Comparison of ENCODE assay signal across 1 cellular context in the genomic region with DNA sequence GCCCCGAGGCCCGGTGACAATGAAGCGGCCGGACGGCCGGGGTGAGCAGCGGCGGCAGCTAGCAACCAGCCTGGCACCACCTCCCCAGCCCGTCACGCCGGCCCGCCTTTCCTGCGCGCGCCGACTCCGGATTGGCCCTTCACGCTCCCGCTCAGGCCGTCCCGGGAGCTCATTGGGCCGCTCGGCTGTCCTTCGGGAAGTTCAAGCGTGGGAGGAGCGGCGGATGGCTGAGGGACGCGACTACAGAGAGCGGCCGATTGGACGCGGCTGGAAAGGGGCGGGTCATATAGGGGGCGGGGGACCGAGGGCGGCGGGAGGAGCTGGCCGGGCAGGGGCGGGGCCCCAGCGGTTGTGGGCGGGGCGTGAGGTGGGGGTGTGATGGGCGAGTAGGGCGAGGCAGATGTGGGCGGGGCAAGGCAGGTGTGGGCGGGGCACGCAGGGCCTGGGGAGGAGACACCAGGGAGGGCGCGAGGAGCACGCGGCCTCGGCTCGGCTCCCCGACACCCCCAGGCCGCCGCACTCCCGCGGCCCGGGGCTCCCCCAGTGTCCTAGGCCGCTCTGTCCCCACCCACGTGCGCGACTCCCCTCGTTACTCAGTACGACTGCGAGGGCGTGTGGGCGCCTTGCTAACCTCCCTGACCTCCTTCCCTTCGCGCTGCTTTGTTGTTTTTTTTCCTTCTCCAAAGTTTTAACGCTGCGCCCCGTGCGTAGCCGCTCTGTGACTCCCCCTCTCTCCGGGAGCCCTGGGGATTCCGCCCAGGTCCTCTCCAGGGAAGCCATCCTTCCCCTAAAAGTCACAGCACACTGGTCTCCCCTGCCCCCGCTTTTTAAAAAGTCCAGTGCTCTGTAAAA.
A peak's percentile ranks its signal among the peaks of the same experiment; 100 is the strongest.
TF ChIP-seq lines count a peak whose summit lies in the region.

Gene CEP131, minus strand, starts transcription at position 60 of the 852 bp plus-strand sequence. CDS start 2,909 bp downstream, outside the sequence.

TF ChIP-seq in K562, 482 proteins besides CTCF, POLR2A, EP300 and RAD21 (continued from another document and continues in another):
- TF ChIP-seq, protein P1, sequence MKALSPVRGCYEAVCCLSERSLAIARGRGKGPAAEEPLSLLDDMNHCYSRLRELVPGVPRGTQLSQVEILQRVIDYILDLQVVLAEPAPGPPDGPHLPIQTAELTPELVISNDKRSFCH (CRISPR knock-in tag; IDR thresholded peaks at IDR 0.05): no peak
- TF ChIP-seq, protein P1 (tag; IDR thresholded peaks at IDR 0.05): no peak
- TF ChIP-seq ATF3 (IDR thresholded peaks at IDR 0.05) (no peak), ATF3 (CRISPR knock-in tag; conservative IDR thresholded peaks at IDR 0.05) (no peak), CREM (IDR thresholded peaks at IDR 0.05; ENCODE audit: low read depth) (peak; percentile 93), SRSF1 (IDR thresholded peaks at IDR 0.05; ENCODE audit: low read depth, low read length) (no peak), ELF4 (CRISPR knock-in tag; IDR thresholded peaks at IDR 0.05) (no peak), TOE1 (IDR thresholded peaks at IDR 0.05; ENCODE audit: borderline replicate concordance) (no peak), TOE1 (CRISPR knock-in tag; IDR thresholded peaks at IDR 0.05; ENCODE audit: borderline replicate concordance, low read depth) (no peak), WHSC1 (IDR thresholded peaks at IDR 0.05; ENCODE audit: low read length) (no peak), ZNF79 (CRISPR knock-in tag; IDR thresholded peaks at IDR 0.05; ENCODE audit: low read depth) (no peak), HDAC2 (IDR thresholded peaks at IDR 0.05) (no peak), ZNF407 (IDR thresholded peaks at IDR 0.05; ENCODE audit: low read depth) (no peak), SPI1 (IDR thresholded peaks at IDR 0.05; ENCODE audit: borderline replicate concordance, low read depth, low read length) (no peak), ZNF780A (CRISPR knock-in tag; IDR thresholded peaks at IDR 0.05) (no peak), YBX1 (IDR thresholded peaks at IDR 0.05) (no peak), LCOR (CRISPR knock-in tag; IDR thresholded peaks at IDR 0.05) (peak; percentile 70), ZNF699 (CRISPR knock-in tag; IDR thresholded peaks at IDR 0.05; ENCODE audit: insufficient replicate concordance) (no peak), SMAD1 (IDR thresholded peaks at IDR 0.05; ENCODE audit: low read depth, low read length, partially characterized antibody) (no peak), XRCC4 (IDR thresholded peaks at IDR 0.05; ENCODE audit: extremely low read depth, insufficient read depth, insufficient read length) (no peak), ZKSCAN1 (IDR thresholded peaks at IDR 0.05; ENCODE audit: low read depth, low read length) (no peak), SRSF9 (IDR thresholded peaks at IDR 0.05; ENCODE audit: borderline replicate concordance, low read depth, low read length) (no peak), KLF13 (tag; IDR thresholded peaks at IDR 0.05; ENCODE audit: borderline replicate concordance, low read depth) (no peak), POU5F1 (IDR thresholded peaks at IDR 0.05; ENCODE audit: borderline replicate concordance, low read depth, low read length, partially characterized antibody) (no peak), ELF1 (tag; IDR thresholded peaks at IDR 0.05) (no peak)
- TF ChIP-seq, protein P2, sequence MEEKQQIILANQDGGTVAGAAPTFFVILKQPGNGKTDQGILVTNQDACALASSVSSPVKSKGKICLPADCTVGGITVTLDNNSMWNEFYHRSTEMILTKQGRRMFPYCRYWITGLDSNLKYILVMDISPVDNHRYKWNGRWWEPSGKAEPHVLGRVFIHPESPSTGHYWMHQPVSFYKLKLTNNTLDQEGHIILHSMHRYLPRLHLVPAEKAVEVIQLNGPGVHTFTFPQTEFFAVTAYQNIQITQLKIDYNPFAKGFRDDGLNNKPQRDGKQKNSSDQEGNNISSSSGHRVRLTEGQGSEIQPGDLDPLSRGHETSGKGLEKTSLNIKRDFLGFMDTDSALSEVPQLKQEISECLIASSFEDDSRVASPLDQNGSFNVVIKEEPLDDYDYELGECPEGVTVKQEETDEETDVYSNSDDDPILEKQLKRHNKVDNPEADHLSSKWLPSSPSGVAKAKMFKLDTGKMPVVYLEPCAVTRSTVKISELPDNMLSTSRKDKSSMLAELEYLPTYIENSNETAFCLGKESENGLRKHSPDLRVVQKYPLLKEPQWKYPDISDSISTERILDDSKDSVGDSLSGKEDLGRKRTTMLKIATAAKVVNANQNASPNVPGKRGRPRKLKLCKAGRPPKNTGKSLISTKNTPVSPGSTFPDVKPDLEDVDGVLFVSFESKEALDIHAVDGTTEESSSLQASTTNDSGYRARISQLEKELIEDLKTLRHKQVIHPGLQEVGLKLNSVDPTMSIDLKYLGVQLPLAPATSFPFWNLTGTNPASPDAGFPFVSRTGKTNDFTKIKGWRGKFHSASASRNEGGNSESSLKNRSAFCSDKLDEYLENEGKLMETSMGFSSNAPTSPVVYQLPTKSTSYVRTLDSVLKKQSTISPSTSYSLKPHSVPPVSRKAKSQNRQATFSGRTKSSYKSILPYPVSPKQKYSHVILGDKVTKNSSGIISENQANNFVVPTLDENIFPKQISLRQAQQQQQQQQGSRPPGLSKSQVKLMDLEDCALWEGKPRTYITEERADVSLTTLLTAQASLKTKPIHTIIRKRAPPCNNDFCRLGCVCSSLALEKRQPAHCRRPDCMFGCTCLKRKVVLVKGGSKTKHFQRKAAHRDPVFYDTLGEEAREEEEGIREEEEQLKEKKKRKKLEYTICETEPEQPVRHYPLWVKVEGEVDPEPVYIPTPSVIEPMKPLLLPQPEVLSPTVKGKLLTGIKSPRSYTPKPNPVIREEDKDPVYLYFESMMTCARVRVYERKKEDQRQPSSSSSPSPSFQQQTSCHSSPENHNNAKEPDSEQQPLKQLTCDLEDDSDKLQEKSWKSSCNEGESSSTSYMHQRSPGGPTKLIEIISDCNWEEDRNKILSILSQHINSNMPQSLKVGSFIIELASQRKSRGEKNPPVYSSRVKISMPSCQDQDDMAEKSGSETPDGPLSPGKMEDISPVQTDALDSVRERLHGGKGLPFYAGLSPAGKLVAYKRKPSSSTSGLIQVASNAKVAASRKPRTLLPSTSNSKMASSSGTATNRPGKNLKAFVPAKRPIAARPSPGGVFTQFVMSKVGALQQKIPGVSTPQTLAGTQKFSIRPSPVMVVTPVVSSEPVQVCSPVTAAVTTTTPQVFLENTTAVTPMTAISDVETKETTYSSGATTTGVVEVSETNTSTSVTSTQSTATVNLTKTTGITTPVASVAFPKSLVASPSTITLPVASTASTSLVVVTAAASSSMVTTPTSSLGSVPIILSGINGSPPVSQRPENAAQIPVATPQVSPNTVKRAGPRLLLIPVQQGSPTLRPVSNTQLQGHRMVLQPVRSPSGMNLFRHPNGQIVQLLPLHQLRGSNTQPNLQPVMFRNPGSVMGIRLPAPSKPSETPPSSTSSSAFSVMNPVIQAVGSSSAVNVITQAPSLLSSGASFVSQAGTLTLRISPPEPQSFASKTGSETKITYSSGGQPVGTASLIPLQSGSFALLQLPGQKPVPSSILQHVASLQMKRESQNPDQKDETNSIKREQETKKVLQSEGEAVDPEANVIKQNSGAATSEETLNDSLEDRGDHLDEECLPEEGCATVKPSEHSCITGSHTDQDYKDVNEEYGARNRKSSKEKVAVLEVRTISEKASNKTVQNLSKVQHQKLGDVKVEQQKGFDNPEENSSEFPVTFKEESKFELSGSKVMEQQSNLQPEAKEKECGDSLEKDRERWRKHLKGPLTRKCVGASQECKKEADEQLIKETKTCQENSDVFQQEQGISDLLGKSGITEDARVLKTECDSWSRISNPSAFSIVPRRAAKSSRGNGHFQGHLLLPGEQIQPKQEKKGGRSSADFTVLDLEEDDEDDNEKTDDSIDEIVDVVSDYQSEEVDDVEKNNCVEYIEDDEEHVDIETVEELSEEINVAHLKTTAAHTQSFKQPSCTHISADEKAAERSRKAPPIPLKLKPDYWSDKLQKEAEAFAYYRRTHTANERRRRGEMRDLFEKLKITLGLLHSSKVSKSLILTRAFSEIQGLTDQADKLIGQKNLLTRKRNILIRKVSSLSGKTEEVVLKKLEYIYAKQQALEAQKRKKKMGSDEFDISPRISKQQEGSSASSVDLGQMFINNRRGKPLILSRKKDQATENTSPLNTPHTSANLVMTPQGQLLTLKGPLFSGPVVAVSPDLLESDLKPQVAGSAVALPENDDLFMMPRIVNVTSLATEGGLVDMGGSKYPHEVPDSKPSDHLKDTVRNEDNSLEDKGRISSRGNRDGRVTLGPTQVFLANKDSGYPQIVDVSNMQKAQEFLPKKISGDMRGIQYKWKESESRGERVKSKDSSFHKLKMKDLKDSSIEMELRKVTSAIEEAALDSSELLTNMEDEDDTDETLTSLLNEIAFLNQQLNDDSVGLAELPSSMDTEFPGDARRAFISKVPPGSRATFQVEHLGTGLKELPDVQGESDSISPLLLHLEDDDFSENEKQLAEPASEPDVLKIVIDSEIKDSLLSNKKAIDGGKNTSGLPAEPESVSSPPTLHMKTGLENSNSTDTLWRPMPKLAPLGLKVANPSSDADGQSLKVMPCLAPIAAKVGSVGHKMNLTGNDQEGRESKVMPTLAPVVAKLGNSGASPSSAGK (IDR thresholded peaks at IDR 0.05): peak; percentile 99
- TF ChIP-seq, protein P3, sequence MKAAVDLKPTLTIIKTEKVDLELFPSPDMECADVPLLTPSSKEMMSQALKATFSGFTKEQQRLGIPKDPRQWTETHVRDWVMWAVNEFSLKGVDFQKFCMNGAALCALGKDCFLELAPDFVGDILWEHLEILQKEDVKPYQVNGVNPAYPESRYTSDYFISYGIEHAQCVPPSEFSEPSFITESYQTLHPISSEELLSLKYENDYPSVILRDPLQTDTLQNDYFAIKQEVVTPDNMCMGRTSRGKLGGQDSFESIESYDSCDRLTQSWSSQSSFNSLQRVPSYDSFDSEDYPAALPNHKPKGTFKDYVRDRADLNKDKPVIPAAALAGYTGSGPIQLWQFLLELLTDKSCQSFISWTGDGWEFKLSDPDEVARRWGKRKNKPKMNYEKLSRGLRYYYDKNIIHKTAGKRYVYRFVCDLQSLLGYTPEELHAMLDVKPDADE (conservative IDR thresholded peaks at IDR 0.05; ENCODE audit: control insufficient read depth, low read depth, low read length): no peak; the same call in 1 of the 2 replicates
- TF ChIP-seq, protein P4, sequence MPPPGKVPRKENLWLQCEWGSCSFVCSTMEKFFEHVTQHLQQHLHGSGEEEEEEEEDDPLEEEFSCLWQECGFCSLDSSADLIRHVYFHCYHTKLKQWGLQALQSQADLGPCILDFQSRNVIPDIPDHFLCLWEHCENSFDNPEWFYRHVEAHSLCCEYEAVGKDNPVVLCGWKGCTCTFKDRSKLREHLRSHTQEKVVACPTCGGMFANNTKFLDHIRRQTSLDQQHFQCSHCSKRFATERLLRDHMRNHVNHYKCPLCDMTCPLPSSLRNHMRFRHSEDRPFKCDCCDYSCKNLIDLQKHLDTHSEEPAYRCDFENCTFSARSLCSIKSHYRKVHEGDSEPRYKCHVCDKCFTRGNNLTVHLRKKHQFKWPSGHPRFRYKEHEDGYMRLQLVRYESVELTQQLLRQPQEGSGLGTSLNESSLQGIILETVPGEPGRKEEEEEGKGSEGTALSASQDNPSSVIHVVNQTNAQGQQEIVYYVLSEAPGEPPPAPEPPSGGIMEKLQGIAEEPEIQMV (tag; conservative IDR thresholded peaks at IDR 0.05; ENCODE audit: low read depth): no peak
